In genomic region chr4:174259580-174259979, GRCh38 we compare ENCODE assay signal across 15 cellular contexts.
"Had no signal": no experiment of that assay in that cellular context is flagged by ENCODE, and none has a peak within 500 bp of the region (broad histone marks: within the 10 kb centered on the region; RNA-seq: fewer than 3 reads in every experiment).

No MANE protein-coding gene starts in this region.

- H3K4me1 ChIP-seq: left lung, prostate gland had no signal

- H3K36me3 ChIP-seq: prostate gland had no signal

- H3K27me3 ChIP-seq: ascending aorta, cardiac muscle cell, gastrocnemius medialis, heart right ventricle, left lung, right lobe of liver, spleen had no signal

- H3K27ac ChIP-seq: ascending aorta, cardiac muscle cell, gastrocnemius medialis, heart right ventricle, left lung, prostate gland, spleen had no signal

- DNase-seq: activated CD4-positive, alpha-beta T cell treated with anti-CD3 and anti-CD28 coated beads for 48 hours; activated CD8-positive, alpha-beta memory T cell treated with anti-CD3 and anti-CD28 coated beads, Interleukin-2, amount 50 U/mL, for 48 hours; activated CD8-positive, alpha-beta T cell treated with anti-CD3 and anti-CD28 coated beads, Interleukin-2, amount 10 ng/mL, durations not matched to agents 7 days and 5 days; activated naive CD8-positive, alpha-beta T cell treated with anti-CD3 and anti-CD28 coated beads, Interleukin-2, amount 10 ng/mL, durations not matched to agents 7 days and 5 days; gastrocnemius medialis; heart right ventricle; left lung; natural killer cell; right lobe of liver; spleen; stimulated activated CD4-positive, alpha-beta T cell treated with anti-CD3 and anti-CD28 coated beads, Interleukin-2, amount 100 ng/mL, for 24 hours; stimulated activated naive CD4-positive, alpha-beta T cell treated with Interleukin-2 at 50 U/mL for 16 hours had no signal

- ATAC-seq: activated CD8-positive, alpha-beta T cell treated with anti-CD3 and anti-CD28 coated beads, Interleukin-2, amount 10 ng/mL, durations not matched to agents 7 days and 5 days; gastrocnemius medialis; heart right ventricle; left lung; natural killer cell had no signal

- H3K4me3 ChIP-seq: ascending aorta, cardiac muscle cell, gastrocnemius medialis, heart right ventricle, left lung, prostate gland, spleen had no signal

- H3K9me3 ChIP-seq: ascending aorta, gastrocnemius medialis, heart right ventricle, left lung, prostate gland, right lobe of liver, spleen had no signal
